23 cellular contexts compared by ENCODE assay signal in the genomic region with DNA sequence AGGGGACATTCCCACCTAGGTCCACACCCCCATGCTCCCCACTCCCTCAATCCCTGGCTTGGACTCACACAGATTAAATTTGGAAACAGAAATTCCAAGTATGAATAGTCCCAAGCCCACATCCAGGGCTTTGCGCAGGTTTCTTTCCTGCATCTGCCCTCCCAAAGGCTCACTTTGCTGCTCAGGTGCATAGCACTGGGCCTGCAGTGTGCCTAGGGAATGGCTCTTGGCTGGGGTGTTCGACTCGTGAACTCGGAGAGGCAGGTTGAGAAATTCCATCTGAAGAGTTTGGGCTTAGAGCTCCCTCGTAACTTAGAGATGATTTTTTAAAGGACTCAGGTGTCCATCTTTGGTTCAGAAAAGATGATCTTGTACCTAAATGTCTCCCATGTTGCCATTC.
"Had no signal": no experiment of that assay in that cellular context is flagged by ENCODE, and none has a peak within 500 bp of the region (broad histone marks: within the 10 kb centered on the region; RNA-seq: fewer than 3 reads in every experiment).

No MANE protein-coding gene starts in this region.

- H3K4me3 ChIP-seq: cardiac muscle cell had no signal

- H3K9ac ChIP-seq: SK-N-SH had no signal

- H3K36me3 ChIP-seq: brain microvascular endothelial cell, cardiac muscle cell, WERI-Rb-1 had no signal

- H3K9me3 ChIP-seq: SK-N-SH had no signal

- ATAC-seq: activated CD4-positive, alpha-beta T cell treated with anti-CD3 and anti-CD28 coated beads for 36 hours; activated T-helper 17 cell treated with anti-CD3 and anti-CD28 coated beads, Interleukin-2, amount 50 U/mL, for 72 hours had no signal

- H3K27me3 ChIP-seq: brain microvascular endothelial cell, cardiac muscle cell had no signal

- H3K27ac ChIP-seq: brain microvascular endothelial cell, cardiac muscle cell, WERI-Rb-1 had no signal

- H3K4me2 ChIP-seq: SK-N-SH had no signal

- DNase-seq: activated CD4-positive, alpha-beta memory T cell treated with anti-CD3 and anti-CD28 coated beads, Interleukin-2, amount 10 ng/mL, durations not matched to agents 7 days and 5 days; activated CD4-positive, alpha-beta T cell treated with anti-CD3 and anti-CD28 coated beads for 36 hours; activated CD4-positive, alpha-beta T cell treated with anti-CD3 and anti-CD28 coated beads, Interleukin-2, amount 50 U/mL, for 1 hour; activated gamma-delta T cell; activated naive CD4-positive, alpha-beta T cell treated with anti-CD3 and anti-CD28 coated beads for 36 hours; activated T-cell treated with anti-CD3 and anti-CD28 coated beads for 4 hours; activated T-cell treated with anti-CD3 and anti-CD28 coated beads, Interleukin-2, amount 50 U/mL, for 48 hours; KG1; NCI-H1092; NCI-H1417; NCI-H1694; NCI-H2029; NCI-H345; NCI-H510A; NCI-H526 treated with DMSO at 0.1 percent for 48 hours; NCI-H82; SIG-M5; SK-N-SH; T-helper 1 cell; WERI-Rb-1 had no signal
